Comparison of ENCODE assay signal across 14 cellular contexts in the genomic region with DNA sequence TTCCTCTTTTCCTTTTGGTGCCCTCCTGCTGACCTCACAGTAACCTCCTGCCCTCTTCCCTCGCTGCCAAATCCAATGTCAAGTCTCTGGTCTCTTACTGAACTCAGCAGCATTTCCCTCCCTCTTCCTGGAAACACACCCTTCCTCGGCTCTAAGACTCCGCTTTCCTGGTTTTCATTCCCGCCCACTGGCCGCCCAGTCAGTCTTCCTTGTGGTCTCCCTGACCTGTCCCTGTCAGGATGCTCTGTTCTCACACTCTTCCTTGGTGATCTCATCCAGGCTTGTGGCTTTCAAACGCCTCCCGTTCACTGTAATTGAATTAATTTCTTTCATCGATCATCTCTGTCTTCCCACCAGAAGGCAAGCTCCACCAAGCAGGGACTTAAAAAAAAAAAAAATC. TPM values are rescaled to one million over a fixed set of nuclear protein-coding genes. Genes with fewer than 3 reads are reported as not detected.
DNase-seq lines count a peak whose midpoint lies in the region; TF ChIP-seq lines count a peak whose summit lies in the region.
"Had no signal": no experiment of that assay in that cellular context is flagged by ENCODE, and none has a peak within 500 bp of the region (broad histone marks: within the 10 kb centered on the region; RNA-seq: fewer than 3 reads in every experiment).

No MANE protein-coding gene starts in this region.

- 34 to 39% methylated on average over 8 of the region's 8 CpGs for WGBS in esophagus squamous epithelium, 2 donors

- H3K27me3 ChIP-seq in esophagus squamous epithelium = peaks cover 0 to 6% (median 0%) of the 10 kb centered on the region in 4 donors
- no peaks in the 10 kb centered on the region for H3K27me3 ChIP-seq in ascending aorta
- H3K27me3 ChIP-seq: testis had no signal

- H3K4me3 Mint-ChIP-seq in brain = no peak overlapping the region
- H3K4me3 Mint-ChIP-seq: activated T-cell treated with anti-CD3 and anti-CD28 coated beads, Interleukin-2, amount 50 U/mL, for 4 hours had no signal

- H3K36me3 ChIP-seq in esophagus squamous epithelium (no peaks in the 10 kb centered on the region), ascending aorta (peaks cover 6 to 31% of the 10 kb centered on the region in 2 donors)

- in situ Hi-C loops in Caki2 (cut with HindIII; ENCODE audit: low pct_unique_long_range_greater_than_20kb, low sequenced_read_pairs) = no loop called here

- intact Hi-C loops in esophagus squamous epithelium (cut with DNase I) (no loop called here), ascending aorta (cut with DNase I) (no loop called here)

- H3K27ac ChIP-seq in esophagus squamous epithelium (no peak overlapping the region), ascending aorta (no peak overlapping the region)
- H3K27ac ChIP-seq: testis had no signal

- peaks cover 12% of the 10 kb centered on the region for H3K4me1 Mint-ChIP-seq in brain

- H3K4me1 ChIP-seq in esophagus squamous epithelium (no peaks in the 10 kb centered on the region), ascending aorta (no peaks in the 10 kb centered on the region)
- H3K4me1 ChIP-seq: testis had no signal

- peak overlapping the region in 3 of 5 experiments; percentile 60 to 70 (median 67) for H3K27ac Mint-ChIP-seq in brain

- H3K4me3 ChIP-seq in esophagus squamous epithelium (no peak overlapping the region), ascending aorta (no peak overlapping the region)
- H3K4me3 ChIP-seq: testis had no signal

- no peaks in the 10 kb centered on the region for H3K9me3 ChIP-seq in esophagus squamous epithelium
- H3K9me3 ChIP-seq in ascending aorta = no peaks in the 10 kb centered on the region
- H3K9me3 ChIP-seq: testis had no signal

- H3K36me3 Mint-ChIP-seq in brain = no peaks in the 10 kb centered on the region

- DNase-seq in Caki2 (ENCODE audit: low read depth) (peak; percentile 31), HT1080 (ENCODE audit: low read depth) (peak; percentile 72), iris pigment epithelial cell (ENCODE audit: low read depth) (peak; percentile 52), esophagus squamous epithelium (lab: John Stamatoyannopoulos, UW) (no peak), ascending aorta (ENCODE audit: low spot score in 2 of 2) (no peak), T-helper 9 cell (no peak), NCI-H146 (lab: John Stamatoyannopoulos, UW) (no peak)
- DNase-seq: activated T-cell treated with anti-CD3 and anti-CD28 coated beads, Interleukin-2, amount 50 U/mL, for 4 hours; Karpas-422; NCI-H187; NCI-H774; stimulated activated CD4-positive, alpha-beta T cell treated with anti-CD3 and anti-CD28 coated beads, Interleukin-15, amount 100 ng/mL, for 24 hours; testis had no signal

- TF ChIP-seq CTCF in brain (conservative IDR thresholded peaks at IDR 0.05) = no peak
- no peak for TF ChIP-seq CTCF in esophagus squamous epithelium (IDR thresholded peaks at IDR 0.05)
- TF ChIP-seq CTCF in ascending aorta (IDR thresholded peaks at IDR 0.05) = no peak

- peaks cover 8% of the 10 kb centered on the region for H3K27me3 Mint-ChIP-seq in brain

- peaks cover 0 to 3% (median 0%) of the 10 kb centered on the region in 5 experiments for H3K9me3 Mint-ChIP-seq in brain
- H3K9me3 Mint-ChIP-seq: activated T-cell treated with anti-CD3 and anti-CD28 coated beads, Interleukin-2, amount 50 U/mL, for 4 hours had no signal

- no peak for TF ChIP-seq POLR2A in esophagus squamous epithelium (IDR thresholded peaks at IDR 0.05)

RNA-seq across cellular contexts. Expression of gene MYO18B, which starts 33.5 kb away (rescaled TPM):
- not detected in 2 replicates for total RNA-seq in Caki2 (2014; rRNA removed; shearing (Covaris generic); ENCODE audit: low replicate concordance)
- total RNA-seq in HT1080 (2014; rRNA removed; shearing (Covaris generic)) = 1.9 and 2.3 TPM in 2 replicates
- polyA plus RNA-seq in HT1080 (2015; cell fraction: cytosol; rRNA removed) = 1.2 and 1.7 TPM in 2 replicates
- 6.5 and 9.1 TPM in 2 replicates for polyA plus RNA-seq in HT1080 (2015; cell fraction: nucleus; rRNA removed)
- polyA plus RNA-seq in brain (ENCODE audit: insufficient read depth, low read depth, low replicate concordance) = 2.6 TPM
- total RNA-seq in esophagus squamous epithelium (1 to 10 TPM in 1 of 4 donors, under 1 TPM in 3; 0.06 to 2.5 (median 0.17) TPM), ascending aorta (12.0 TPM)

Comparison
In these comparisons a context has a peak if more than half of its experiments do, and no peak if none do; other contexts are left out.
1. DNase-seq: peak in Caki2 (single experiment), HT1080 (single experiment) and iris pigment epithelial cell (single experiment); none in esophagus squamous epithelium (single experiment), ascending aorta (0 of 2), T-helper 9 cell (single experiment) and NCI-H146 (single experiment).